In the genomic region with DNA sequence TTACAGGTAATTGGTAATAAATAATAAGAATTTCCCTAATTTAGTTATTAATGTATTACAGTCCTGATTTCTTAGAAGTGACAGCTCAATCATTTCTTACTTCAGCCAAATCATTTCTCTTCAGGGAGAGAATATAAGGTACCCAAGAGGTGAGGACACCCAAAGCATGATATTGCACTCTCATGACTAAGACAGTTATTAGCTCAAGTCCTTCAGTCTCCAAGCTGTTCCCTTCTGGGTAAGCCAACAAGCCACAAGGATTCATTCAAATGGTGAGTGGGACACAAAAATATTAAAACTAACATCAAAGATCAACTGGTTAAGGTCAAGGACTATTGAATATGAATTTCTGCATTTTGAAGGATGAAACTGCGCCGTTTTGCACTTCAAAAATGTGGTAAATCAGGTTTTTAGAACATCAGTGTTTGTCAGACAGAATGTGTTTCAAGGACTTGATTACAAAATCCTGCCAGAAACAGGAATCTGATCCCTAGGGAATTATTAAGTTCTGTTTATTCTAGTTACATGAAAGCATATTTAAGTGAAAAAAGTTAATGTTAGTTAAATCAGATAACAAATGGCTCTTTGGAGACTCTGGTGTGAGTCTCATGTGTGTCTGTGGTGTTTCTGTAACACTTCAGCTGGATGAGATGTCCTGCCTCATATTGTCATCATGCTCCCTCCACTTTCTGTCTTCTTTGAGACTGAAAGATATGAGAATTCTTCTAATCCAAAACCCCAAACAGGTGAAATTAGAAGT, we compare ENCODE assay signal across 1 cellular context.
TF ChIP-seq lines count a peak whose summit lies in the region.

No MANE protein-coding gene starts in this region.

TF ChIP-seq in IMR-90, 13 proteins besides CTCF, POLR2A, EP300 and RAD21:
- no peak for TF ChIP-seq RFX5 (IDR thresholded peaks at IDR 0.05; ENCODE audit: low read depth, low read length)
- TF ChIP-seq CEBPB (IDR thresholded peaks at IDR 0.05; ENCODE audit: low read depth, low read length), result no peak
- TF ChIP-seq, protein P1, sequence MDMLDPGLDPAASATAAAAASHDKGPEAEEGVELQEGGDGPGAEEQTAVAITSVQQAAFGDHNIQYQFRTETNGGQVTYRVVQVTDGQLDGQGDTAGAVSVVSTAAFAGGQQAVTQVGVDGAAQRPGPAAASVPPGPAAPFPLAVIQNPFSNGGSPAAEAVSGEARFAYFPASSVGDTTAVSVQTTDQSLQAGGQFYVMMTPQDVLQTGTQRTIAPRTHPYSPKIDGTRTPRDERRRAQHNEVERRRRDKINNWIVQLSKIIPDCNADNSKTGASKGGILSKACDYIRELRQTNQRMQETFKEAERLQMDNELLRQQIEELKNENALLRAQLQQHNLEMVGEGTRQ (IDR thresholded peaks at IDR 0.05; ENCODE audit: low read depth, low read length), result no peak
- no peak for TF ChIP-seq MAFK (IDR thresholded peaks at IDR 0.05; ENCODE audit: low read depth, low read length)
- TF ChIP-seq SMC3 (IDR thresholded peaks at IDR 0.05; ENCODE audit: low read depth, low read length), result no peak
- TF ChIP-seq RCOR1 (IDR thresholded peaks at IDR 0.05; ENCODE audit: insufficient replicate concordance, low read length), result no peak
- TF ChIP-seq, protein P2, sequence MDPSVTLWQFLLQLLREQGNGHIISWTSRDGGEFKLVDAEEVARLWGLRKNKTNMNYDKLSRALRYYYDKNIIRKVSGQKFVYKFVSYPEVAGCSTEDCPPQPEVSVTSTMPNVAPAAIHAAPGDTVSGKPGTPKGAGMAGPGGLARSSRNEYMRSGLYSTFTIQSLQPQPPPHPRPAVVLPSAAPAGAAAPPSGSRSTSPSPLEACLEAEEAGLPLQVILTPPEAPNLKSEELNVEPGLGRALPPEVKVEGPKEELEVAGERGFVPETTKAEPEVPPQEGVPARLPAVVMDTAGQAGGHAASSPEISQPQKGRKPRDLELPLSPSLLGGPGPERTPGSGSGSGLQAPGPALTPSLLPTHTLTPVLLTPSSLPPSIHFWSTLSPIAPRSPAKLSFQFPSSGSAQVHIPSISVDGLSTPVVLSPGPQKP (IDR thresholded peaks at IDR 0.05; ENCODE audit: borderline replicate concordance, low read depth, low read length), result no peak
- no peak for TF ChIP-seq NFE2L2 (IDR thresholded peaks at IDR 0.05; ENCODE audit: low read depth, low read length)
- TF ChIP-seq BHLHE40 (IDR thresholded peaks at IDR 0.05; ENCODE audit: low read depth, low read length), result no peak
- TF ChIP-seq MAZ (IDR thresholded peaks at IDR 0.05; ENCODE audit: borderline replicate concordance, low read depth, low read length), result no peak
- no peak for TF ChIP-seq MXI1 (IDR thresholded peaks at IDR 0.05; ENCODE audit: borderline replicate concordance, low read depth, low read length)
- TF ChIP-seq FOS (IDR thresholded peaks at IDR 0.05; ENCODE audit: low read depth, low read length), result no peak
TF ChIP-seq in IMR-90: peak in this region for 0.
